8 cellular contexts compared by ENCODE assay signal in the genomic region with DNA sequence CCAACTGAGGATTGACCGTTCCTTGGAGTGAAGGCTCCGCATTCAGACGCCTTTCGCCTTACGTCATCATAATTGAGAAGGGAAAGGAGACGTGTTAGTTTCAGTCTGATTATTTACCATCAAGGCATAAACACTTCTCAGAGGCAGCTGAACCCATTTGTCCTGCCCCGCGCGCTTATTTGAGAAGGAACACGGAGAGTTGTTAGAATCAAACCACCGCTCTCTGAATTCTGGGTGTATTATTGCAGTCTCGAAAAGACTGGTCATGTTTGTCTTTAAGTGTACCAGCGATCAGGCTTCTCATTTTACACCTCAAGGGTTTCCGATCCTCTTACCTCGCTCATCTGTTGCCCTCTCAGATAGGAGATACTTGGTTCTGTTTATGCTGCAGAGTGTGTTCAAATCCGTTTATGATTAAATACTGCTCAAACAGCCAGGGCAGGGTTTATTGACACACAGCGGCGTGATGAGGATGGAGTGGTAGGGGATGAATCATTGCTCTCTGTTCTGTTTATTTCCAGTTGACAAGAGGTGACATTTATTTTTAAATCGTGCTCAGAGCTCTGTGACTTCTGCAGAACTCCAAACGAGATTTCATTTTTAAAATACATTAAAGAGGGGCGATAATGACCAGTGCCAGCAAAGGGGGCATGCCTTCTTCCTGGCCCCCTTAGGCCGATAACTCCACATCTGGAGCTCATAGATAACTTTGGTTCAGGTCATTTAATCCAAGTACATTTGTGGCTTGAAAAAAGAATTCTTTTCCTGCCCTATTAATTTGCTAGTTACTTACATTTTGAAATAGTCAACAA. TPM values are rescaled to one million over a fixed set of nuclear protein-coding genes. Genes with fewer than 3 reads are reported as not detected.
A peak's percentile ranks its signal among the peaks of the same experiment; 100 is the strongest.
DNase-seq lines count a peak whose midpoint lies in the region; ATAC-seq and TF ChIP-seq lines count a peak whose summit lies in the region.

No MANE protein-coding gene starts in this region.

- intact Hi-C loops in posterior vena cava (cut with DNase I) = no loop called here

- ATAC-seq in GM21367 (IDR thresholded peaks at IDR 0.05; ENCODE audit: unreplicated experiment) (peak; percentile 36), T-cell (replicated peaks in 1 of 4) (no peak)
- peak; percentile 96 for ATAC-seq in stimulated activated memory B cell treated with anti-CD40 and anti-IgM and Interleukin-4, amounts not matched to agents 10 μg/mL and 1 μg/mL and 100 μg/mL, for 72 hours

- DNase-seq in DMS153 treated with DMSO at 0.1 percent for 48 hours (lab: John Stamatoyannopoulos, UW; ENCODE audit: unreplicated experiment) (peak; percentile 91), NCI-H2029 (lab: John Stamatoyannopoulos, UW) (peak; percentile 96), choroid plexus epithelial cell (ENCODE audit: low read depth) (peak; percentile 65), T-cell (no peak), posterior vena cava (ENCODE audit: low spot score) (no peak)
- DNase-seq in activated CD4-positive, alpha-beta T cell treated with anti-CD3 and anti-CD28 coated beads, Interleukin-2, amount 10 ng/mL, durations not matched to agents 7 days and 5 days = no peak

- TF ChIP-seq CTCF in choroid plexus epithelial cell (conservative IDR thresholded peaks at IDR 0.05; ENCODE audit: low read depth, low read length) = no peak

- POLR2A ChIA-PET in T-cell (lab: Charles Lee) = no interaction called here
- POLR2A ChIA-PET in activated CD4-positive, alpha-beta T cell treated with anti-CD3 and anti-CD28 coated beads, Interleukin-2, amount 10 ng/mL, durations not matched to agents 7 days and 5 days (lab: Charles Lee) = interaction anchor here (0.6 kb wide), 1 partner anchor 70 kb away, joined by 3 read pairs; no protein-coding TSS in a partner anchor

- CTCF ChIA-PET in T-cell (lab: Charles Lee) = interaction anchor here in 1 of 2 donors (0.6 to 0.9 kb wide), 2 partner anchors 18 to 471 kb away, joined by 3 read pairs; no protein-coding TSS in a partner anchor
- CTCF ChIA-PET in activated CD4-positive, alpha-beta T cell treated with anti-CD3 and anti-CD28 coated beads, Interleukin-2, amount 10 ng/mL, durations not matched to agents 7 days and 5 days (lab: Charles Lee) = interaction anchor here (0.6 to 1.1 kb wide), 3 partner anchors 17 to 540 kb away, joined by 3 read pairs; no protein-coding TSS in a partner anchor

- H3K4me1 Mint-ChIP-seq in stimulated activated memory B cell treated with anti-CD40 and anti-IgM and Interleukin-4, amounts not matched to agents 10 μg/mL and 1 μg/mL and 100 μg/mL, for 72 hours = peaks cover 73% of the 10 kb centered on the region
- H3K4me1 Mint-ChIP-seq in T-cell = peaks cover 66 to 81% (median 76%) of the 10 kb centered on the region in 3 donors
- H3K4me1 Mint-ChIP-seq in activated CD4-positive, alpha-beta T cell treated with anti-CD3 and anti-CD28 coated beads, Interleukin-2, amount 10 ng/mL, durations not matched to agents 7 days and 5 days = peaks cover 39% of the 10 kb centered on the region

- no peak overlapping the region for H3K4me3 ChIP-seq in choroid plexus epithelial cell (ENCODE audit: low read depth, low read length)

- H3K27me3 Mint-ChIP-seq in stimulated activated memory B cell treated with anti-CD40 and anti-IgM and Interleukin-4, amounts not matched to agents 10 μg/mL and 1 μg/mL and 100 μg/mL, for 72 hours = no peaks in the 10 kb centered on the region
- no peaks in the 10 kb centered on the region for H3K27me3 Mint-ChIP-seq in T-cell
- no peaks in the 10 kb centered on the region for H3K27me3 Mint-ChIP-seq in activated CD4-positive, alpha-beta T cell treated with anti-CD3 and anti-CD28 coated beads, Interleukin-2, amount 10 ng/mL, durations not matched to agents 7 days and 5 days

- H3K27ac Mint-ChIP-seq in stimulated activated memory B cell treated with anti-CD40 and anti-IgM and Interleukin-4, amounts not matched to agents 10 μg/mL and 1 μg/mL and 100 μg/mL, for 72 hours = peak overlapping the region; percentile 88
- H3K27ac Mint-ChIP-seq in T-cell = no peak overlapping the region
- H3K27ac Mint-ChIP-seq in activated CD4-positive, alpha-beta T cell treated with anti-CD3 and anti-CD28 coated beads, Interleukin-2, amount 10 ng/mL, durations not matched to agents 7 days and 5 days = no peak overlapping the region

- peak overlapping the region; percentile 77 for H3K4me3 Mint-ChIP-seq in stimulated activated memory B cell treated with anti-CD40 and anti-IgM and Interleukin-4, amounts not matched to agents 10 μg/mL and 1 μg/mL and 100 μg/mL, for 72 hours
- no peak overlapping the region for H3K4me3 Mint-ChIP-seq in T-cell
- no peak overlapping the region for H3K4me3 Mint-ChIP-seq in activated CD4-positive, alpha-beta T cell treated with anti-CD3 and anti-CD28 coated beads, Interleukin-2, amount 10 ng/mL, durations not matched to agents 7 days and 5 days

- peaks cover 40% of the 10 kb centered on the region for H3K36me3 Mint-ChIP-seq in stimulated activated memory B cell treated with anti-CD40 and anti-IgM and Interleukin-4, amounts not matched to agents 10 μg/mL and 1 μg/mL and 100 μg/mL, for 72 hours
- peaks cover 29% of the 10 kb centered on the region for H3K36me3 Mint-ChIP-seq in T-cell
- peaks cover 14% of the 10 kb centered on the region for H3K36me3 Mint-ChIP-seq in activated CD4-positive, alpha-beta T cell treated with anti-CD3 and anti-CD28 coated beads, Interleukin-2, amount 10 ng/mL, durations not matched to agents 7 days and 5 days (ENCODE audit: low read depth)

- H3K9me3 Mint-ChIP-seq in stimulated activated memory B cell treated with anti-CD40 and anti-IgM and Interleukin-4, amounts not matched to agents 10 μg/mL and 1 μg/mL and 100 μg/mL, for 72 hours = no peaks in the 10 kb centered on the region
- H3K9me3 Mint-ChIP-seq in T-cell = no peaks in the 10 kb centered on the region
- no peaks in the 10 kb centered on the region for H3K9me3 Mint-ChIP-seq in activated CD4-positive, alpha-beta T cell treated with anti-CD3 and anti-CD28 coated beads, Interleukin-2, amount 10 ng/mL, durations not matched to agents 7 days and 5 days

RNA-seq across cellular contexts. Expression of a gene that starts 30.5 kb away (rescaled TPM):
- total RNA-seq in T-cell (10 to 100 TPM; 63.9 to 79.7 (median 74.2) TPM), posterior vena cava (10 to 100 TPM; 30.5 to 32.3 TPM)
- total RNA-seq in activated CD4-positive, alpha-beta T cell treated with anti-CD3 and anti-CD28 coated beads, Interleukin-2, amount 10 ng/mL, durations not matched to agents 7 days and 5 days = 10 to 100 TPM; 32.0 to 36.2 TPM

Comparison
In these comparisons a context has a peak if more than half of its experiments do, and no peak if none do; other contexts are left out.
1. DNase-seq: peak in DMS153 treated with DMSO at 0.1 percent for 48 hours (single experiment), NCI-H2029 (single experiment) and choroid plexus epithelial cell (single experiment); none in T-cell (0 of 34), posterior vena cava (single experiment) and activated CD4-positive, alpha-beta T cell treated with anti-CD3 and anti-CD28 coated beads, Interleukin-2, amount 10 ng/mL, durations not matched to agents 7 days and 5 days (single experiment).
2. ATAC-seq: peak in GM21367 (single experiment) and stimulated activated memory B cell treated with anti-CD40 and anti-IgM and Interleukin-4, amounts not matched to agents 10 μg/mL and 1 μg/mL and 100 μg/mL, for 72 hours (single experiment); none in T-cell (0 of 4).